In genomic region chr9:129486496-129487306, GRCh38 we compare ENCODE assay signal across 8 cellular contexts.
DNase-seq lines count a peak whose midpoint lies in the region; ATAC-seq and TF ChIP-seq lines count a peak whose summit lies in the region.

No MANE protein-coding gene starts in this region.

- in situ Hi-C loops in GM13976 (cut with MboI; ENCODE audit: low sequenced_read_pairs, unreplicated experiment) = no loop called here

- peaks cover 39% of the 10 kb centered on the region for H3K4me1 Mint-ChIP-seq in T-helper 2 cell treated with Interferon-gamma antibody and Interleukin-4, amounts not matched to agents 5 μg/mL and 100 μg/mL, for 36 hours (ENCODE audit: low read depth)
- peaks cover 90% of the 10 kb centered on the region for H3K4me1 Mint-ChIP-seq in chondrocyte (ENCODE audit: low read depth)
- H3K4me1 Mint-ChIP-seq in memory B cell = peaks cover 8% of the 10 kb centered on the region

- no peaks in the 10 kb centered on the region for H3K36me3 ChIP-seq in tibial nerve

- H3K9me3 Mint-ChIP-seq in T-helper 2 cell treated with Interferon-gamma antibody and Interleukin-4, amounts not matched to agents 5 μg/mL and 100 μg/mL, for 36 hours = no peaks in the 10 kb centered on the region
- H3K9me3 Mint-ChIP-seq in chondrocyte (ENCODE audit: low read depth) (no peaks in the 10 kb centered on the region), memory B cell (no peaks in the 10 kb centered on the region)

- no peaks in the 10 kb centered on the region for H3K9me3 ChIP-seq in tibial nerve

- peak overlapping the region; percentile 83 for H3K4me3 Mint-ChIP-seq in T-helper 2 cell treated with Interferon-gamma antibody and Interleukin-4, amounts not matched to agents 5 μg/mL and 100 μg/mL, for 36 hours
- H3K4me3 Mint-ChIP-seq in chondrocyte (ENCODE audit: unreplicated experiment) (no peak overlapping the region), memory B cell (peak overlapping the region; percentile 30)

- H3K36me3 Mint-ChIP-seq in T-helper 2 cell treated with Interferon-gamma antibody and Interleukin-4, amounts not matched to agents 5 μg/mL and 100 μg/mL, for 36 hours (ENCODE audit: low read depth) = peaks cover 10% of the 10 kb centered on the region
- H3K36me3 Mint-ChIP-seq in chondrocyte (ENCODE audit: low read depth) = no peaks in the 10 kb centered on the region
- no peaks in the 10 kb centered on the region for H3K36me3 Mint-ChIP-seq in memory B cell

- H3K27ac Mint-ChIP-seq in T-helper 2 cell treated with Interferon-gamma antibody and Interleukin-4, amounts not matched to agents 5 μg/mL and 100 μg/mL, for 36 hours = peak overlapping the region; percentile 98
- H3K27ac Mint-ChIP-seq in chondrocyte (ENCODE audit: unreplicated experiment) (peak overlapping the region; percentile 99), memory B cell (no peak overlapping the region)

- H3K4me3 ChIP-seq in tibial nerve = no peak overlapping the region

- 35 to 37% methylated on average over 8 to 13 of the region's 13 CpGs for WGBS in tibial nerve, 2 donors

- peaks cover 0 to 94% (median 71%) of the 10 kb centered on the region in 4 donors for H3K4me1 ChIP-seq in tibial nerve

- ATAC-seq in memory B cell (ENCODE audit: low read depth) = no peak
- ATAC-seq in GM21360 (IDR thresholded peaks at IDR 0.05; ENCODE audit: unreplicated experiment) = no peak
- no peak for ATAC-seq in GM21367 (IDR thresholded peaks at IDR 0.05; ENCODE audit: unreplicated experiment)

- no peaks in the 10 kb centered on the region for H3K27me3 ChIP-seq in tibial nerve

- TF ChIP-seq CTCF in chondrocyte (IDR thresholded peaks at IDR 0.05) (no peak), tibial nerve (IDR thresholded peaks at IDR 0.05) (peak in 1 of 5 experiments; percentile 7), GM13976 (IDR thresholded peaks at IDR 0.05; ENCODE audit: borderline replicate concordance, control extremely low read depth, extremely low read depth, insufficient read depth, missing control alignments) (no peak)

- TF ChIP-seq POLR2A in tibial nerve (IDR thresholded peaks at IDR 0.05) = peak in 1 of 2 donors; percentile 13

- peak overlapping the region; percentile 94 to 100 (median 95) for H3K27ac ChIP-seq in tibial nerve

- no peaks in the 10 kb centered on the region for H3K27me3 Mint-ChIP-seq in T-helper 2 cell treated with Interferon-gamma antibody and Interleukin-4, amounts not matched to agents 5 μg/mL and 100 μg/mL, for 36 hours (ENCODE audit: low read depth)
- H3K27me3 Mint-ChIP-seq in chondrocyte (ENCODE audit: low read depth) (no peaks in the 10 kb centered on the region), memory B cell (peaks cover 22% of the 10 kb centered on the region)

- DNase-seq in T-helper 2 cell treated with Interferon-gamma antibody and Interleukin-4, amounts not matched to agents 5 μg/mL and 100 μg/mL, for 36 hours (ENCODE audit: low spot score) = no peak
- DNase-seq in T-helper 2 cell = no peak
- no peak for DNase-seq in chondrocyte (ENCODE audit: low spot score)
- DNase-seq in memory B cell (ENCODE audit: low spot score in 2 of 2) = no peak
- peak; percentile 81 to 87 for DNase-seq in tibial nerve (ENCODE audit: low spot score in 2 of 2)
- no peak for DNase-seq in GM13976 (ENCODE audit: low spot score)

- TF ChIP-seq EP300 in tibial nerve (IDR thresholded peaks at IDR 0.05) = peak; percentile 66 to 97

Comparison
In these comparisons a context has a peak if more than half of its experiments do, and no peak if none do; other contexts are left out.
1. DNase-seq: peak in tibial nerve (2 of 2); none in T-helper 2 cell treated with Interferon-gamma antibody and Interleukin-4, amounts not matched to agents 5 μg/mL and 100 μg/mL, for 36 hours (single experiment), T-helper 2 cell (0 of 5), chondrocyte (single experiment), memory B cell (0 of 2) and GM13976 (single experiment).